In the genomic region with DNA sequence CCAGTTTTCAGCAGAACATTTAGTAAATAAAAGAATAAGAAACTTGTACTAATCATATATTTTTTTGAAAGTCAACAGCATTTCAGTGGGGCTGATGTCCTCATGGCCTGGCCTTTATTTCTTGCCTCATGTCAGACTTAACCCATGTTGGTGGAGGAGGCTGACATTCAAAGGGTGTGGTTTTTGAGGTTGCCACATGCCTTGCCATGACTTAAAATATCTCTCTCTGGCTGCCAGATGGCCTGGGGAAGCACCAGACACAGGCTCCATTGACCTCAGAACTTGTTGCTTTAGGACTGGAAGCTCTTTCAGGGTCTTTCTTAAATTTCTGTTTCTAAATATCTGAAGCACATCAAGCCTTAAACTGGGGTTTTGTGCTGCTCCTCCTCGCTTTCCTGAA, we compare ENCODE assay signal across 9 cellular contexts. TPM values are rescaled to one million over a fixed set of nuclear protein-coding genes. Genes with fewer than 3 reads are reported as not detected.
DNase-seq lines count a peak whose midpoint lies in the region; ATAC-seq and TF ChIP-seq lines count a peak whose summit lies in the region.
"Had no signal": no experiment of that assay in that cellular context is flagged by ENCODE, and none has a peak within 500 bp of the region (broad histone marks: within the 10 kb centered on the region; RNA-seq: fewer than 3 reads in every experiment).

No MANE protein-coding gene starts in this region.

- peak; percentile 50 for DNase-seq in GM10248 (ENCODE audit: extremely low spot score)
- DNase-seq in stimulated activated CD4-positive, alpha-beta T cell treated with anti-CD3 and anti-CD28 coated beads, TNF-alpha, amount 100 ng/mL, for 48 hours (ENCODE audit: low read depth in 3 of 3), result peak in 2 of 3 donors; percentile 21 to 23
- DNase-seq in AG08396 (ENCODE audit: low spot score), result no peak
- no peak for DNase-seq in iPS-NIHi11 (ENCODE audit: low spot score)
- DNase-seq in endodermal cell, result no peak

- TF ChIP-seq CTCF in GM10248 (IDR thresholded peaks at IDR 0.05; ENCODE audit: control extremely low read depth, extremely low read depth, low read depth, missing control alignments) (no peak), endodermal cell (conservative IDR thresholded peaks at IDR 0.05) (no peak)

- H3K4me1 Mint-ChIP-seq in activated T-helper 17 cell treated with anti-CD3 and anti-CD28 coated beads, Interleukin-2, amount 50 U/mL, for 72 hours, result peaks cover 7% of the 10 kb centered on the region
- H3K4me1 Mint-ChIP-seq in endodermal cell, result no peaks in the 10 kb centered on the region

- H3K27ac ChIP-seq in endodermal cell (ENCODE audit: low read depth, low read length), result no peak overlapping the region

- CTCF ChIA-PET in GM10248 (lab: Yijun Ruan, JAX), result no interaction called here

- ATAC-seq in GM19468 (IDR thresholded peaks at IDR 0.05; ENCODE audit: extremely low read depth, unreplicated experiment), result peak; percentile 96
- ATAC-seq in HG03457 (IDR thresholded peaks at IDR 0.05; ENCODE audit: unreplicated experiment), result peak; percentile 98
- peak; percentile 96 for ATAC-seq in activated T-helper 17 cell treated with anti-CD3 and anti-CD28 coated beads, Interleukin-2, amount 50 U/mL, for 72 hours (replicated peaks)

- H3K27me3 Mint-ChIP-seq in activated T-helper 17 cell treated with anti-CD3 and anti-CD28 coated beads, Interleukin-2, amount 50 U/mL, for 72 hours, result no peaks in the 10 kb centered on the region
- no peaks in the 10 kb centered on the region for H3K27me3 Mint-ChIP-seq in endodermal cell (ENCODE audit: insufficient read depth)
- H3K27me3 Mint-ChIP-seq: central memory CD8-positive, alpha-beta T cell had no signal

- H3K9me3 ChIP-seq in endodermal cell (ENCODE audit: control insufficient read depth, low read length), result no peaks in the 10 kb centered on the region

- peak overlapping the region; percentile 49 for H3K4me3 Mint-ChIP-seq in activated T-helper 17 cell treated with anti-CD3 and anti-CD28 coated beads, Interleukin-2, amount 50 U/mL, for 72 hours
- no peak overlapping the region for H3K4me3 Mint-ChIP-seq in endodermal cell
- H3K4me3 Mint-ChIP-seq: central memory CD8-positive, alpha-beta T cell had no signal

- POLR2A ChIA-PET in GM10248 (lab: Yijun Ruan, JAX), result no interaction called here

- no peak overlapping the region for H3K9ac ChIP-seq in endodermal cell (ENCODE audit: extremely low read depth, low read length, poor library complexity, severe bottlenecking)

- no peaks in the 10 kb centered on the region for H3K36me3 Mint-ChIP-seq in activated T-helper 17 cell treated with anti-CD3 and anti-CD28 coated beads, Interleukin-2, amount 50 U/mL, for 72 hours (ENCODE audit: low read depth)
- no peaks in the 10 kb centered on the region for H3K36me3 Mint-ChIP-seq in endodermal cell (ENCODE audit: low read depth)

- peaks cover 12% of the 10 kb centered on the region for H3K9me3 Mint-ChIP-seq in activated T-helper 17 cell treated with anti-CD3 and anti-CD28 coated beads, Interleukin-2, amount 50 U/mL, for 72 hours
- peaks cover 5% of the 10 kb centered on the region for H3K9me3 Mint-ChIP-seq in endodermal cell
- H3K9me3 Mint-ChIP-seq: central memory CD8-positive, alpha-beta T cell had no signal

- no peaks in the 10 kb centered on the region for H3K27me3 ChIP-seq in endodermal cell (ENCODE audit: control insufficient read depth, insufficient read depth, low read length, poor library complexity, severe bottlenecking)

- 67 to 86% methylated on average over 1 of the region's 1 CpG for WGBS in endodermal cell (ENCODE audit: insufficient coverage in 1 of 2, insufficient read length in 1 of 2), 2 experiments

- H3K4me1 ChIP-seq in endodermal cell (ENCODE audit: control insufficient read depth, insufficient read depth, low read length), result no peaks in the 10 kb centered on the region

- H3K4me3 ChIP-seq in endodermal cell (ENCODE audit: low read length), result no peak overlapping the region

- peak overlapping the region; percentile 56 for H3K27ac Mint-ChIP-seq in activated T-helper 17 cell treated with anti-CD3 and anti-CD28 coated beads, Interleukin-2, amount 50 U/mL, for 72 hours
- no peak overlapping the region for H3K27ac Mint-ChIP-seq in endodermal cell

- no peaks in the 10 kb centered on the region for H3K36me3 ChIP-seq in endodermal cell (ENCODE audit: control insufficient read depth, insufficient read depth, low read length)

RNA-seq across cellular contexts. Expression of a gene that starts 32.5 kb away (rescaled TPM):
- 100 to 1,000 TPM; 242 to 382 TPM for total RNA-seq in activated T-helper 17 cell treated with anti-CD3 and anti-CD28 coated beads, Interleukin-2, amount 50 U/mL, for 72 hours
- not detected for total RNA-seq in endodermal cell
- polyA plus RNA-seq in endodermal cell (2013, experiment 1 of 2), result not detected
- not detected for polyA plus RNA-seq in endodermal cell (2013, experiment 2 of 2)

Comparison
In these comparisons a context has a peak if more than half of its experiments do, and no peak if none do; other contexts are left out.
1. DNase-seq: peak in GM10248 (single experiment) and stimulated activated CD4-positive, alpha-beta T cell treated with anti-CD3 and anti-CD28 coated beads, TNF-alpha, amount 100 ng/mL, for 48 hours (2 of 3); none in AG08396 (single experiment), iPS-NIHi11 (single experiment) and endodermal cell (single experiment).
2. RNA of a gene that starts 32.5 kb away (total RNA-seq): 242 to 382 TPM in activated T-helper 17 cell treated with anti-CD3 and anti-CD28 coated beads, Interleukin-2, amount 50 U/mL, for 72 hours; not detected in endodermal cell; every median in the first group is over 100 times any median in the second.
3. Peak in every context shown above with its lines, with median percentiles within 50 percentile points of each other: ATAC-seq.